Comparison of ENCODE assay signal across 8 cellular contexts in genomic region chr15:68271854-68272471, GRCh38. TPM values are rescaled to one million over a fixed set of nuclear protein-coding genes. Genes with fewer than 3 reads are reported as not detected.
DNase-seq lines count a peak whose midpoint lies in the region; ATAC-seq, FAIRE-seq and TF ChIP-seq lines count a peak whose summit lies in the region.

No MANE protein-coding gene starts in this region.

- no peak overlapping the region for H3K4me2 ChIP-seq in endothelial cell of umbilical vein (ENCODE audit: insufficient read depth, low read length)

- BruUV-seq in endothelial cell of umbilical vein (replicated peaks; lab: Mats Ljungman, UMichigan) = TSS peak; percentile 26

- no peak for ATAC-seq in stimulated activated naive CD8-positive, alpha-beta T cell treated with anti-CD3 and anti-CD28 coated beads, Interleukin-15, Interleukin-2, amounts not matched to agents 100 U/mL and 50 U/mL, for 24 hours
- ATAC-seq in GM18907 (IDR thresholded peaks at IDR 0.05; ENCODE audit: unreplicated experiment) = no peak
- ATAC-seq in activated CD8-positive, alpha-beta memory T cell treated with anti-CD3 and anti-CD28 coated beads, Interleukin-2, amount 10 ng/mL, durations not matched to agents 7 days and 5 days = no peak

- POLR2A ChIA-PET in endothelial cell of umbilical vein (lab: Charles Lee) = no interaction called here

- no peak overlapping the region for H3K9ac ChIP-seq in endothelial cell of umbilical vein (replicated peaks; ENCODE audit: extremely low read depth, insufficient read depth, low read length)

- peaks cover 2 to 10% of the 10 kb centered on the region in 2 experiments for H3K27me3 ChIP-seq in endothelial cell of umbilical vein (ENCODE audit: control insufficient read depth in 2 of 2, insufficient read depth in 2 of 2, low read length in 2 of 2)

- 42 to 72% methylated on average over 2 to 3 of the region's 11 CpGs for WGBS in mesodermal cell (ENCODE audit: insufficient coverage in 2 of 2), 2 experiments

- H3K9me3 Mint-ChIP-seq in activated CD8-positive, alpha-beta memory T cell treated with anti-CD3 and anti-CD28 coated beads, Interleukin-2, amount 10 ng/mL, durations not matched to agents 7 days and 5 days (ENCODE audit: low read depth) = no peaks in the 10 kb centered on the region

- H3K9me1 ChIP-seq in endothelial cell of umbilical vein (replicated peaks; ENCODE audit: control insufficient read depth, extremely low read depth, insufficient read depth, low read length) = no peaks in the 10 kb centered on the region

- H3K27ac ChIP-seq in endothelial cell of umbilical vein (ENCODE audit: insufficient read depth, low read depth, low read length) (no peak overlapping the region), mesodermal cell (ENCODE audit: low read depth, low read length, severe bottlenecking) (peak overlapping the region; percentile 69)

- H3K27me3 Mint-ChIP-seq in activated CD8-positive, alpha-beta memory T cell treated with anti-CD3 and anti-CD28 coated beads, Interleukin-2, amount 10 ng/mL, durations not matched to agents 7 days and 5 days = peaks cover 14% of the 10 kb centered on the region

- peaks cover 18% of the 10 kb centered on the region for H3K4me1 ChIP-seq in endothelial cell of umbilical vein (ENCODE audit: control insufficient read depth, extremely low read depth, insufficient read depth, low read length)
- H3K4me1 ChIP-seq in mesodermal cell (ENCODE audit: control insufficient read depth, insufficient read depth, low read length, poor library complexity, severe bottlenecking) = peaks cover 20% of the 10 kb centered on the region

- dilution Hi-C loops in endothelial cell of umbilical vein (cut with MboI; ENCODE audit: extremely low pct_ligation_motif_present, low sequenced_read_pairs) = no loop called here

- H3K9me3 ChIP-seq in endothelial cell of umbilical vein (replicated peaks; ENCODE audit: control insufficient read depth, insufficient read depth, low read length) (no peaks in the 10 kb centered on the region), mesodermal cell (ENCODE audit: control insufficient read depth, low read length) (no peaks in the 10 kb centered on the region)

- FAIRE-seq in endothelial cell of umbilical vein (lab: Jason Lieb, UNC) = no peak

- H3K27ac Mint-ChIP-seq in activated CD8-positive, alpha-beta memory T cell treated with anti-CD3 and anti-CD28 coated beads, Interleukin-2, amount 10 ng/mL, durations not matched to agents 7 days and 5 days = no peak overlapping the region

- TF ChIP-seq POLR2A in endothelial cell of umbilical vein (IDR thresholded peaks at IDR 0.05; ENCODE audit: low read depth, low read length) = no peak

- H3K79me2 ChIP-seq in endothelial cell of umbilical vein (ENCODE audit: control insufficient read depth, insufficient read depth, low read length) = no peaks in the 10 kb centered on the region

- no peak for TF ChIP-seq CTCF in endothelial cell of umbilical vein (IDR thresholded peaks at IDR 0.05; ENCODE audit: extremely low read depth in 1 of 2, insufficient read depth in 1 of 2, low read depth in 1 of 2, low read length in 2 of 2)
- no peak for TF ChIP-seq CTCF in GM20000 (IDR thresholded peaks at IDR 0.05; ENCODE audit: extremely low read depth, missing control alignments)

- H2AFZ ChIP-seq in endothelial cell of umbilical vein (ENCODE audit: low read depth, low read length) = peak overlapping the region; percentile 85

- H3K4me3 ChIP-seq in endothelial cell of umbilical vein (replicated peaks in 1 of 3; ENCODE audit: insufficient read depth in 1 of 3, low read depth in 1 of 3, low read length in 3 of 3) (no peak overlapping the region), mesodermal cell (ENCODE audit: extremely low read depth, insufficient read depth, low read length, poor library complexity, severe bottlenecking) (no peak overlapping the region)

- CTCF ChIA-PET in endothelial cell of umbilical vein (lab: Charles Lee) = interaction anchor here (0.7 to 2.3 kb wide), 3 partner anchors 9 to 35 kb away, joined by 4 to 7 read pairs (median 4); no protein-coding TSS in a partner anchor
- CTCF ChIA-PET in activated CD8-positive, alpha-beta memory T cell treated with anti-CD3 and anti-CD28 coated beads, Interleukin-2, amount 10 ng/mL, durations not matched to agents 7 days and 5 days (lab: Charles Lee) = interaction anchor here (1.2 kb wide), 1 partner anchor 19 kb away, joined by 3 read pairs; no protein-coding TSS in a partner anchor

- peaks cover 8% of the 10 kb centered on the region for H3K4me1 Mint-ChIP-seq in activated CD8-positive, alpha-beta memory T cell treated with anti-CD3 and anti-CD28 coated beads, Interleukin-2, amount 10 ng/mL, durations not matched to agents 7 days and 5 days

- H3K36me3 Mint-ChIP-seq in activated CD8-positive, alpha-beta memory T cell treated with anti-CD3 and anti-CD28 coated beads, Interleukin-2, amount 10 ng/mL, durations not matched to agents 7 days and 5 days = no peaks in the 10 kb centered on the region

- DNase-seq in A172 (ENCODE audit: low spot score) (peak; percentile 49), NCI-H1417 (lab: John Stamatoyannopoulos, UW) (peak in 2 of 3 experiments; percentile 41 to 64), endothelial cell of umbilical vein (ENCODE audit: low read depth, low spot score) (no peak), GM20000 (ENCODE audit: low spot score) (no peak)
- no peak for DNase-seq in stimulated activated naive CD8-positive, alpha-beta T cell treated with anti-CD3 and anti-CD28 coated beads, Interleukin-15, Interleukin-2, amounts not matched to agents 100 U/mL and 50 U/mL, for 24 hours
- no peak for DNase-seq in activated CD8-positive, alpha-beta memory T cell treated with anti-CD3 and anti-CD28 coated beads, Interleukin-2, amount 10 ng/mL, durations not matched to agents 7 days and 5 days

- intact Hi-C loops in endothelial cell of umbilical vein (cut with micrococcal nuclease) = no loop called here

- no peaks in the 10 kb centered on the region for H4K20me1 ChIP-seq in endothelial cell of umbilical vein (replicated peaks; ENCODE audit: control insufficient read depth, extremely low read depth, insufficient read depth, low read length)

- H3K36me3 ChIP-seq in endothelial cell of umbilical vein (ENCODE audit: control insufficient read depth in 2 of 2, extremely low read depth in 1 of 2, insufficient read depth in 2 of 2, low read length in 2 of 2) (no peaks in the 10 kb centered on the region), mesodermal cell (ENCODE audit: control insufficient read depth, insufficient read depth, low read length) (no peaks in the 10 kb centered on the region)

- H3K4me3 Mint-ChIP-seq in activated CD8-positive, alpha-beta memory T cell treated with anti-CD3 and anti-CD28 coated beads, Interleukin-2, amount 10 ng/mL, durations not matched to agents 7 days and 5 days = no peak overlapping the region

TF ChIP-seq in endothelial cell of umbilical vein, 7 proteins besides CTCF, POLR2A, EP300 and RAD21:
- TF ChIP-seq EZH2 (IDR thresholded peaks at IDR 0.05; ENCODE audit: borderline replicate concordance, low read depth, low read length, severe bottlenecking) (no peak), MAX (IDR thresholded peaks at IDR 0.05; ENCODE audit: insufficient read depth, insufficient read length) (no peak), JUN (IDR thresholded peaks at IDR 0.05; ENCODE audit: borderline replicate concordance, insufficient read depth, insufficient read length, low read depth) (no peak), FOS (IDR thresholded peaks at IDR 0.05; ENCODE audit: borderline replicate concordance, insufficient read depth, low read length) (peak; percentile 32)
TF ChIP-seq in endothelial cell of umbilical vein: peak in this region for 1.

RNA-seq across cellular contexts. Expression of gene FEM1B, which starts 5.6 kb away (rescaled TPM):
- 24.7 and 26.9 TPM in 2 replicates for total RNA-seq in A172 (2014; rRNA removed; shearing (Covaris generic))
- 33.2 TPM in 2 replicates for total RNA-seq in endothelial cell of umbilical vein
- polyA plus RNA-seq in endothelial cell of umbilical vein = 11.1 and 16.3 TPM in 2 replicates
- 10.0 and 15.6 TPM in 2 replicates for polyA plus RNA-seq in endothelial cell of umbilical vein (2011; cell fraction: cytosol; rRNA removed)
- polyA plus RNA-seq in endothelial cell of umbilical vein (2011; cell fraction: nucleus; rRNA removed) = 13.9 and 17.7 TPM in 2 replicates
- 12.7 and 17.6 TPM in 2 replicates for polyA plus RNA-seq in endothelial cell of umbilical vein (2012)
- polyA minus RNA-seq in endothelial cell of umbilical vein = 133 and 162 TPM in 2 replicates
- 122 TPM for polyA minus RNA-seq in endothelial cell of umbilical vein (2011; cell fraction: cytosol; rRNA and poly(A)+ RNA removed)
- polyA minus RNA-seq in endothelial cell of umbilical vein (2011; cell fraction: nucleus; rRNA and poly(A)+ RNA removed) = 47.7 and 81.6 TPM in 2 replicates
- 39.7 TPM for polyA plus RNA-seq in mesodermal cell (2013, experiment 1 of 2)
- polyA plus RNA-seq in mesodermal cell (2013, experiment 2 of 2) = 33.3 TPM
- total RNA-seq in activated CD8-positive, alpha-beta memory T cell treated with anti-CD3 and anti-CD28 coated beads, Interleukin-2, amount 10 ng/mL, durations not matched to agents 7 days and 5 days = 10 to 100 TPM; 48.3 to 50.1 TPM

RNA-seq across cellular contexts. Expression of gene CLN6, which starts 42.4 kb away (rescaled TPM):
- 22.8 and 26.1 TPM in 2 replicates for total RNA-seq in A172 (2014; rRNA removed; shearing (Covaris generic))
- 48.0 and 53.9 TPM in 2 replicates for total RNA-seq in endothelial cell of umbilical vein
- 75.5 and 83.7 TPM in 2 replicates for polyA plus RNA-seq in endothelial cell of umbilical vein
- polyA plus RNA-seq in endothelial cell of umbilical vein (2011; cell fraction: cytosol; rRNA removed) = 44.4 and 47.8 TPM in 2 replicates
- 52.7 and 54.8 TPM in 2 replicates for polyA plus RNA-seq in endothelial cell of umbilical vein (2011; cell fraction: nucleus; rRNA removed)
- polyA plus RNA-seq in endothelial cell of umbilical vein (2012) = 20.7 and 27.0 TPM in 2 replicates
- 125 and 145 TPM in 2 replicates for polyA minus RNA-seq in endothelial cell of umbilical vein
- 63.2 TPM for polyA minus RNA-seq in endothelial cell of umbilical vein (2011; cell fraction: cytosol; rRNA and poly(A)+ RNA removed)
- 42.2 and 50.8 TPM in 2 replicates for polyA minus RNA-seq in endothelial cell of umbilical vein (2011; cell fraction: nucleus; rRNA and poly(A)+ RNA removed)
- 23.2 TPM for polyA plus RNA-seq in mesodermal cell (2013, experiment 1 of 2)
- 17.6 TPM for polyA plus RNA-seq in mesodermal cell (2013, experiment 2 of 2)
- total RNA-seq in activated CD8-positive, alpha-beta memory T cell treated with anti-CD3 and anti-CD28 coated beads, Interleukin-2, amount 10 ng/mL, durations not matched to agents 7 days and 5 days = 10 to 100 TPM; 60.2 to 64.6 TPM

Comparison
In these comparisons a context has a peak if more than half of its experiments do, and no peak if none do; other contexts are left out.
1. DNase-seq: peak in A172 (single experiment) and NCI-H1417 (2 of 3); none in endothelial cell of umbilical vein (single experiment), stimulated activated naive CD8-positive, alpha-beta T cell treated with anti-CD3 and anti-CD28 coated beads, Interleukin-15, Interleukin-2, amounts not matched to agents 100 U/mL and 50 U/mL, for 24 hours (single experiment), activated CD8-positive, alpha-beta memory T cell treated with anti-CD3 and anti-CD28 coated beads, Interleukin-2, amount 10 ng/mL, durations not matched to agents 7 days and 5 days (single experiment) and GM20000 (single experiment).